1 cellular context compared by ENCODE assay signal in genomic region chr6:36676142-36677058, GRCh38.
A peak's percentile ranks its signal among the peaks of the same experiment; 100 is the strongest.
TF ChIP-seq lines count a peak whose summit lies in the region.

No MANE protein-coding gene starts in this region.

TF ChIP-seq in HepG2, 621 proteins besides CTCF, POLR2A, EP300 and RAD21 (continued from another document and continues in another):
- TF ChIP-seq CBX1 (IDR thresholded peaks at IDR 0.05; ENCODE audit: low read depth) (peak; percentile 63), ZBTB43 (CRISPR knock-in tag; conservative IDR thresholded peaks at IDR 0.05) (no peak), ZNF292 (CRISPR knock-in tag; IDR thresholded peaks at IDR 0.05; ENCODE audit: borderline replicate concordance, low read depth) (peak; percentile 88; the same call in 1 of the 2 replicates), SRF (IDR thresholded peaks at IDR 0.05; ENCODE audit: low read depth, low read length) (no peak), ZNF747 (CRISPR knock-in tag; IDR thresholded peaks at IDR 0.05; ENCODE audit: borderline replicate concordance) (no peak), SALL1 (CRISPR knock-in tag; IDR thresholded peaks at IDR 0.05) (peak; percentile 88), MEF2D (CRISPR knock-in tag; IDR thresholded peaks at IDR 0.05) (peak; percentile 44; the same call in 1 of the 2 replicates), ZNF34 (CRISPR knock-in tag; IDR thresholded peaks at IDR 0.05; ENCODE audit: borderline replicate concordance) (no peak), CEBPG (CRISPR knock-in tag; IDR thresholded peaks at IDR 0.05) (peak; percentile 45), ZNF607 (CRISPR knock-in tag; IDR thresholded peaks at IDR 0.05; ENCODE audit: borderline replicate concordance) (0 out of 2 replicates have a peak, but pooled peaks have one; percentile 83), JUN (CRISPR knock-in tag; IDR thresholded peaks at IDR 0.05) (no peak), CREB1 (IDR thresholded peaks at IDR 0.05) (no peak), CREB1 (CRISPR knock-in tag; IDR thresholded peaks at IDR 0.05) (no peak), HOMEZ (CRISPR knock-in tag; IDR thresholded peaks at IDR 0.05; ENCODE audit: low read depth) (peak; percentile 30; the same call in 1 of the 2 replicates), TFDP2 (CRISPR knock-in tag; IDR thresholded peaks at IDR 0.05) (peak; percentile 57), CBX5 (CRISPR knock-in tag; IDR thresholded peaks at IDR 0.05; ENCODE audit: borderline replicate concordance) (peak; percentile 84; the same call in 1 of the 2 replicates), FOXK1 (CRISPR knock-in tag; IDR thresholded peaks at IDR 0.05; ENCODE audit: borderline replicate concordance, low read depth) (0 out of 2 replicates have a peak, but pooled peaks have one; percentile 57), KDM1A (CRISPR knock-in tag; IDR thresholded peaks at IDR 0.05) (0 out of 2 replicates have a peak, but pooled peaks have one; percentile 13), ZFP62 (CRISPR knock-in tag; IDR thresholded peaks at IDR 0.05) (no peak), HNRNPH1 (optimal IDR thresholded peaks at IDR 0.05; ENCODE audit: low read depth, low read length) (peak; percentile 72), HDAC1 (CRISPR knock-in tag; IDR thresholded peaks at IDR 0.05) (peak; percentile 69), NFIC (IDR thresholded peaks at IDR 0.05; ENCODE audit: low read length) (peak; percentile 14; the same call in 1 of the 2 replicates), E2F1 (CRISPR knock-in tag; IDR thresholded peaks at IDR 0.05) (0 out of 2 replicates have a peak, but pooled peaks have one; percentile 22), NR1H2 (CRISPR knock-in tag; IDR thresholded peaks at IDR 0.05; ENCODE audit: borderline replicate concordance, low read depth) (no peak; the same call in 1 of the 2 replicates), SUZ12 (IDR thresholded peaks at IDR 0.05; ENCODE audit: low read depth, low read length) (no peak), HOXA3 (CRISPR knock-in tag; IDR thresholded peaks at IDR 0.05) (no peak), SPEN (CRISPR knock-in tag; IDR thresholded peaks at IDR 0.05; ENCODE audit: low read depth) (peak; percentile 37; the same call in 1 of the 2 replicates), GABPA (IDR thresholded peaks at IDR 0.05; ENCODE audit: low read depth, low read length) (no peak), GABPA (CRISPR knock-in tag; IDR thresholded peaks at IDR 0.05; ENCODE audit: low read depth) (peak; percentile 18; the same call in 1 of the 2 replicates), BRD4 (CRISPR knock-in tag; IDR thresholded peaks at IDR 0.05) (peak; percentile 86; the same call in 1 of the 2 replicates), ZNF570 (CRISPR knock-in tag; IDR thresholded peaks at IDR 0.05; ENCODE audit: borderline replicate concordance) (no peak), ZNF564 (CRISPR knock-in tag; IDR thresholded peaks at IDR 0.05) (peak; percentile 56; the same call in 1 of the 2 replicates), CC2D1A (CRISPR knock-in tag; IDR thresholded peaks at IDR 0.05) (no peak), HIC2 (CRISPR knock-in tag; IDR thresholded peaks at IDR 0.05; ENCODE audit: low read depth) (peak; percentile 46; the same call in 1 of the 2 replicates), FOXO1 (CRISPR knock-in tag; IDR thresholded peaks at IDR 0.05) (peak; percentile 52; the same call in 1 of the 2 replicates), NR2C2 (CRISPR knock-in tag; IDR thresholded peaks at IDR 0.05; ENCODE audit: borderline replicate concordance) (no peak; the same call in 1 of the 2 replicates), ZFP36L1 (CRISPR knock-in tag; IDR thresholded peaks at IDR 0.05) (0 out of 2 replicates have a peak, but pooled peaks have one; percentile 3), MED1 (CRISPR knock-in tag; IDR thresholded peaks at IDR 0.05) (peak; percentile 77), NCOA1 (CRISPR knock-in tag; IDR thresholded peaks at IDR 0.05) (no peak), SP1 (IDR thresholded peaks at IDR 0.05) (no peak), SP1 (CRISPR knock-in tag; IDR thresholded peaks at IDR 0.05) (no peak; the same call in 1 of the 2 replicates), AFF4 (CRISPR knock-in tag; IDR thresholded peaks at IDR 0.05) (peak; percentile 90; the same call in 1 of the 2 replicates), TMF1 (CRISPR knock-in tag; IDR thresholded peaks at IDR 0.05; ENCODE audit: low read depth) (no peak), ZNF501 (CRISPR knock-in tag; IDR thresholded peaks at IDR 0.05) (peak; percentile 56; the same call in 1 of the 2 replicates), ZNF350 (CRISPR knock-in tag; IDR thresholded peaks at IDR 0.05; ENCODE audit: borderline replicate concordance, low read depth) (peak; percentile 36; the same call in 1 of the 2 replicates), NFRKB (IDR thresholded peaks at IDR 0.05) (no peak), RNF219 (CRISPR knock-in tag; IDR thresholded peaks at IDR 0.05) (no peak), ZNF281 (CRISPR knock-in tag; IDR thresholded peaks at IDR 0.05; ENCODE audit: borderline replicate concordance) (peak; percentile 31; the same call in 1 of the 2 replicates), ZNF230 (CRISPR knock-in tag; IDR thresholded peaks at IDR 0.05) (0 out of 2 replicates have a peak, but pooled peaks have one; percentile 27), IKZF4 (CRISPR knock-in tag; IDR thresholded peaks at IDR 0.05; ENCODE audit: borderline replicate concordance, low read depth, not compliant biosample characterization) (peak; percentile 17)
